Comparison of ENCODE assay signal across 12 cellular contexts in the genomic region with DNA sequence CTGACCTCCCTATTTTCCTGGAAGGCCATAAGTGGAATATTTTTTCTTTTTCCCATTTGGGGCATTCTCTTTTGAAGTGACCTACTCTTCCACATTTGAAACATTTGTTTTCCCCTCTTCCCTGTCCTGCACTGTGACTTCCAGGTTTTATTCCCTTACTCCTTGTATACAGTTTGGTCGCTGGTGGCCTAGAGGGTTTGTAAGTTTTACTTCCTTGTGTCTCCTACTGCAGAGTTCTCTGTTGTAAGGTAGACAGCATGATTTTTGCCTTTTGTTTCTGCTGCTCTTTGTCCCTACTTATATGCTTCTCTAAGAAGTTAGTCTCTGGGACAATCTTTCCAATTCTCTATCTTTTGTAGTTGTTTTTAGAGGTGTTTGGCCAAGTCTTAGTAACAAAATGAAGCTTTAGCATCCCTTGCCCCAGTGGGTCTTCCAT. TPM values are rescaled to one million over a fixed set of nuclear protein-coding genes. Genes with fewer than 3 reads are reported as not detected.
DNase-seq lines count a peak whose midpoint lies in the region; ATAC-seq and TF ChIP-seq lines count a peak whose summit lies in the region.
"Had no signal": no experiment of that assay in that cellular context is flagged by ENCODE, and none has a peak within 500 bp of the region (broad histone marks: within the 10 kb centered on the region; RNA-seq: fewer than 3 reads in every experiment).

No MANE protein-coding gene starts in this region.

- H3F3A ChIP-seq in GM23248 (ENCODE audit: insufficient read depth) = peaks cover 100% of the 10 kb centered on the region

- ATAC-seq in HG03342 (IDR thresholded peaks at IDR 0.05; ENCODE audit: unreplicated experiment) (no peak), GM21723 (IDR thresholded peaks at IDR 0.05; ENCODE audit: unreplicated experiment) (no peak)

- H3K27me3 ChIP-seq in ACC112 (ENCODE audit: insufficient read depth, low read length) = no peaks in the 10 kb centered on the region
- H3K27me3 ChIP-seq in GM23248 (replicated peaks; ENCODE audit: insufficient read depth) = no peaks in the 10 kb centered on the region
- no peaks in the 10 kb centered on the region for H3K27me3 ChIP-seq in iPS-20b (ENCODE audit: insufficient read depth, low read length)
- H3K27me3 ChIP-seq: SJCRH30 had no signal

- DNase-seq in GM23248 (no peak), RWPE1 (ENCODE audit: low spot score) (no peak), SW 1271 (lab: John Stamatoyannopoulos, UW) (no peak)
- DNase-seq: NCI-H2081 treated with DMSO at 0.1 percent for 48 hours; stimulated activated CD4-positive, alpha-beta T cell treated with anti-CD3 and anti-CD28 coated beads, Interleukin-4, amount 100 ng/mL, for 1 hour; trophoblast cell had no signal

- CTCF ChIA-PET in RWPE1 (lab: Yijun Ruan, JAX) = no interaction called here

- H3K27ac ChIP-seq in ACC112 (ENCODE audit: low read depth, low read length) (peak overlapping the region; percentile 63), GM23248 (no peak overlapping the region), VCaP (peak overlapping the region; percentile 94), iPS-20b (ENCODE audit: low read length) (no peak overlapping the region), RWPE1 (no peak overlapping the region)
- H3K27ac ChIP-seq: SJCRH30 had no signal

- H2AFZ ChIP-seq in ACC112 (ENCODE audit: low read length, unreplicated experiment) = no peak overlapping the region
- no peak overlapping the region for H2AFZ ChIP-seq in GM23248

- in situ Hi-C loops in GM23248 (cut with MboI) = no loop called here

- peak overlapping the region; percentile 54 for H3K4me3 ChIP-seq in ACC112 (ENCODE audit: low read depth, low read length)
- H3K4me3 ChIP-seq in GM23248 = peak overlapping the region; percentile 96
- H3K4me3 ChIP-seq in iPS-20b (ENCODE audit: low read length) = peak overlapping the region; percentile 95
- H3K4me3 ChIP-seq: SJCRH30 had no signal

- H3K36me3 ChIP-seq in ACC112 (ENCODE audit: insufficient read depth, low read length) = peaks cover 91% of the 10 kb centered on the region
- peaks cover 97% of the 10 kb centered on the region for H3K36me3 ChIP-seq in GM23248 (ENCODE audit: low read depth)
- peaks cover 100% of the 10 kb centered on the region for H3K36me3 ChIP-seq in iPS-20b (ENCODE audit: insufficient read depth, low read depth, low read length)

- H3K79me2 ChIP-seq in ACC112 (ENCODE audit: control insufficient read depth, insufficient read depth, low read length, unreplicated experiment) = peaks cover 81% of the 10 kb centered on the region
- peaks cover 89% of the 10 kb centered on the region for H3K79me2 ChIP-seq in GM23248 (ENCODE audit: insufficient read depth)

- H3K9ac ChIP-seq in GM23248 (no peak overlapping the region), iPS-20b (ENCODE audit: low read depth, low read length) (peak overlapping the region; percentile 5; the same call in 1 of the 2 replicates)

- H3K9me2 ChIP-seq in GM23248 (ENCODE audit: insufficient read depth) = no peaks in the 10 kb centered on the region

- WGBS in GM23248 (ENCODE audit: low coverage in 1 of 2, low lambda C conversion rate in 2 of 2, missing lambda C conversion rate in 2 of 2), 2 experiments = 100% methylated on average over 1 of the region's 1 CpG

- no peaks in the 10 kb centered on the region for H3K9me3 ChIP-seq in GM23248 (ENCODE audit: low read depth)
- H3K9me3 ChIP-seq in iPS-20b (ENCODE audit: insufficient read depth, low read depth, low read length) = no peaks in the 10 kb centered on the region

- TF ChIP-seq CTCF in VCaP (conservative IDR thresholded peaks at IDR 0.05) = no peak
- TF ChIP-seq CTCF in RWPE1 (conservative IDR thresholded peaks at IDR 0.05; ENCODE audit: low read depth) = no peak

- H3K4me1 ChIP-seq in ACC112 (ENCODE audit: control insufficient read depth, insufficient read depth, low read length, unreplicated experiment) = peaks cover 81% of the 10 kb centered on the region
- peaks cover 56% of the 10 kb centered on the region for H3K4me1 ChIP-seq in GM23248 (ENCODE audit: insufficient read depth)
- peaks cover 12% of the 10 kb centered on the region for H3K4me1 ChIP-seq in iPS-20b (ENCODE audit: insufficient read depth, low read length)

- peaks cover 70% of the 10 kb centered on the region for H4K20me1 ChIP-seq in GM23248 (ENCODE audit: insufficient read depth)

- peak overlapping the region; percentile 39 for H3K4me2 ChIP-seq in GM23248 (ENCODE audit: unreplicated experiment)

- POLR2A ChIA-PET in RWPE1 (lab: Yijun Ruan, JAX; ENCODE audit: low non-redundant PET) = interaction anchor here (0.9 kb wide), 1 partner anchor 36 kb away, joined by 3 read pairs; no protein-coding TSS in a partner anchor

RNA-seq across cellular contexts. Expression of a gene that starts 7.4 kb away (rescaled TPM):
- total RNA-seq in GM23248 (2014; rRNA removed; shearing (Covaris generic)) = 46.5 and 50.7 TPM in 2 replicates
- 47.3 and 49.2 TPM in 2 replicates for polyA plus RNA-seq in GM23248 (2016; fragmentation: Nextera tagmentation; extraction: Ambion mirVana)

Comparison
In these comparisons a context has a peak if more than half of its experiments do, and no peak if none do; other contexts are left out.
1. H3K27ac ChIP-seq: peak in ACC112 (single experiment) and VCaP (single experiment); none in GM23248 (single experiment), iPS-20b (single experiment) and RWPE1 (single experiment).
2. Peak in every context shown above with its lines, with median percentiles within 50 percentile points of each other: H3K4me3 ChIP-seq.